8 cellular contexts compared by ENCODE assay signal in the genomic region with DNA sequence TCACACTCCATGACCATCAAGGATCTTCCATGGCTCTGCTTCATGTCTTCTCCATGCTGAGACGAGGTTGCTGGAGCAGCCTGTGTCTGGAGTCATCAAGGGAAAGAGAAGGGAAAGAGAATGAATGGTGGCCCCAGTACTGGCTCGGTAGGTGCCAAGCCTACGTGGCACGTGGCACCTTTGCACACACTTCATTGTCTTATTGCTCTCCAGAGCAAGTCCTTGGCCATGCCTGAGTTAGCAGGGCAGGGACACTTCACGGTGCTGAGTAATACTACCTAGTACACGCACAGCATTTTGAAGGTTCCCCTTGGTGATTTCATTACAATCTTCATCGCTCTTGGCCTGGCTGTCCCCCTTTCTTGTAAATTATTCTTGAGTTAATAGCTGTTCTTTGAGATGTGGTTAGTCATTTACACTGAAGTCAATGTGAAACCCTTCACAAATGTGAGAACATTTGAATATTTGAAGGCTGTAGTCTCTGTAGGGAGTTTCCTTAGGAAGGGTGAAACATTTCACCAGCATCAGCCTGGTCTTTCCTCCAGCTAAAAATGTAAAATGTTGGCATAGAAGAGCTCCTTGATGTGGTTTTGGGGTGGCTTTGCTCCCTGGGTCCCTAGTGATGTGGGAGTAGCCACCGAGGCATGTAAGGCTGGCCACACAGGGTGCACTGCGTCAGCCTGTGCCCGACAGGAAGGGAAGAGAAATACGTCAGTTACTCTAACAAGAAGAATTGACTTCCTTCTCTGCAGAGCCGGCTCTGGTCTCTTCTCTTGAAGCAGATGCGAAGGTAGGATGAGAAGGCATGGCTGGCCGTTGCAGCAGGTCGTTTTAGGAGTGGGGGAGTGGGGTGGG. TPM values are rescaled to one million over a fixed set of nuclear protein-coding genes. Genes with fewer than 3 reads are reported as not detected.
DNase-seq lines count a peak whose midpoint lies in the region; ATAC-seq and TF ChIP-seq lines count a peak whose summit lies in the region.

A gene with protein sequence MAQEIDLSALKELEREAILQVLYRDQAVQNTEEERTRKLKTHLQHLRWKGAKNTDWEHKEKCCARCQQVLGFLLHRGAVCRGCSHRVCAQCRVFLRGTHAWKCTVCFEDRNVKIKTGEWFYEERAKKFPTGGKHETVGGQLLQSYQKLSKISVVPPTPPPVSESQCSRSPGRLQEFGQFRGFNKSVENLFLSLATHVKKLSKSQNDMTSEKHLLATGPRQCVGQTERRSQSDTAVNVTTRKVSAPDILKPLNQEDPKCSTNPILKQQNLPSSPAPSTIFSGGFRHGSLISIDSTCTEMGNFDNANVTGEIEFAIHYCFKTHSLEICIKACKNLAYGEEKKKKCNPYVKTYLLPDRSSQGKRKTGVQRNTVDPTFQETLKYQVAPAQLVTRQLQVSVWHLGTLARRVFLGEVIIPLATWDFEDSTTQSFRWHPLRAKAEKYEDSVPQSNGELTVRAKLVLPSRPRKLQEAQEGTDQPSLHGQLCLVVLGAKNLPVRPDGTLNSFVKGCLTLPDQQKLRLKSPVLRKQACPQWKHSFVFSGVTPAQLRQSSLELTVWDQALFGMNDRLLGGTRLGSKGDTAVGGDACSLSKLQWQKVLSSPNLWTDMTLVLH (plus strand): TSS at position 766 of the 855 bp plus-strand sequence. CDS start 13,215 bp downstream, outside the sequence.

- 67 to 73% methylated on average over 15 of the region's 15 CpGs for WGBS in testis, 2 donors

- no peaks in the 10 kb centered on the region for H3K4me1 ChIP-seq in testis

- no peaks in the 10 kb centered on the region for H3K36me3 ChIP-seq in testis (ENCODE audit: low read depth, missing control alignments)

- H3K4me1 Mint-ChIP-seq in Calu3 (ENCODE audit: low read depth, unreplicated experiment) (peaks cover 47% of the 10 kb centered on the region), IgD-negative memory B cell (peaks cover 12 to 41% (median 38%) of the 10 kb centered on the region in 3 donors)
- H3K4me1 Mint-ChIP-seq in naive thymus-derived CD8-positive, alpha-beta T cell: peaks cover 22 to 68% (median 61%) of the 10 kb centered on the region in 4 donors

- intact Hi-C loops in Calu3 (cut with micrococcal nuclease; ENCODE audit: unreplicated experiment) (loop anchor here (5.0 kb wide), 2 partner anchors 43 to 353 kb away; a partner anchor contains a TSS), testis (cut with DNase I; ENCODE audit: low total_unique reads) (no loop called here)

- DNase-seq in Calu3: peak; percentile 56
- DNase-seq in choroid plexus epithelial cell (ENCODE audit: low read depth): peak; percentile 72
- peak; percentile 47 to 96 (median 92) for DNase-seq in naive thymus-derived CD8-positive, alpha-beta T cell
- peak; percentile 54 for DNase-seq in testis
- no peak for DNase-seq in NCI-H2196 (lab: John Stamatoyannopoulos, UW; ENCODE audit: unreplicated experiment)

- H3K4me3 ChIP-seq in choroid plexus epithelial cell (ENCODE audit: low read depth, low read length) (no peak within 1 kb of the TSS), testis (no peak within 1 kb of the TSS)

- H3K27ac ChIP-seq in testis: no peak within 1 kb of the TSS

- peak within 1 kb of the TSS; percentile 76 for H3K27ac Mint-ChIP-seq in Calu3 (ENCODE audit: unreplicated experiment)
- peak within 1 kb of the TSS; percentile 84 to 98 (median 92) for H3K27ac Mint-ChIP-seq in IgD-negative memory B cell
- peak within 1 kb of the TSS; percentile 87 to 98 (median 94) for H3K27ac Mint-ChIP-seq in naive thymus-derived CD8-positive, alpha-beta T cell

- H3K36me3 Mint-ChIP-seq in Calu3 (ENCODE audit: insufficient read depth, unreplicated experiment) (peaks cover 20% of the 10 kb centered on the region), IgD-negative memory B cell (peaks cover 1% of the 10 kb centered on the region)
- H3K36me3 Mint-ChIP-seq in naive thymus-derived CD8-positive, alpha-beta T cell: peaks cover 0 to 6% (median 0%) of the 10 kb centered on the region in 3 donors

- H3K27me3 Mint-ChIP-seq in Calu3 (ENCODE audit: unreplicated experiment) (no peaks in the 10 kb centered on the region), IgD-negative memory B cell (no peaks in the 10 kb centered on the region)
- peaks cover 0 to 2% (median 0%) of the 10 kb centered on the region in 5 donors for H3K27me3 Mint-ChIP-seq in naive thymus-derived CD8-positive, alpha-beta T cell

- CTCF ChIA-PET in Calu3 (lab: Charles Lee): interaction anchor here (0.9 to 2.7 kb wide), 2 partner anchors 10 to 485 kb away, joined by 3 to 9 read pairs; no protein-coding TSS in a partner anchor

- no peaks in the 10 kb centered on the region for H3K9me3 Mint-ChIP-seq in Calu3 (ENCODE audit: low read depth, unreplicated experiment)
- no peaks in the 10 kb centered on the region for H3K9me3 Mint-ChIP-seq in IgD-negative memory B cell
- H3K9me3 Mint-ChIP-seq in naive thymus-derived CD8-positive, alpha-beta T cell: no peaks in the 10 kb centered on the region

- no peak within 1 kb of the TSS for H3K4me3 Mint-ChIP-seq in Calu3 (ENCODE audit: low read depth, unreplicated experiment)
- peak within 1 kb of the TSS; percentile 67 to 93 (median 82) for H3K4me3 Mint-ChIP-seq in IgD-negative memory B cell
- peak within 1 kb of the TSS; percentile 48 to 86 (median 82) for H3K4me3 Mint-ChIP-seq in naive thymus-derived CD8-positive, alpha-beta T cell

- ATAC-seq in GM21423 (IDR thresholded peaks at IDR 0.05; ENCODE audit: unreplicated experiment): peak; percentile 39
- peak; percentile 64 to 71 for ATAC-seq in activated CD4-positive, CD25-positive, alpha-beta regulatory T cell treated with anti-CD3 and anti-CD28 coated beads, Interleukin-2, amount 50 U/mL, for 24 hours
- ATAC-seq in naive thymus-derived CD8-positive, alpha-beta T cell: peak; percentile 61 to 69

- POLR2A ChIA-PET in naive thymus-derived CD8-positive, alpha-beta T cell (lab: Charles Lee): interaction anchor here (1.0 to 1.7 kb wide), 7 partner anchors 9 to 350 kb away, joined by 3 to 6 read pairs (median 4); a partner anchor contains a TSS

- no TSS peak for BruUV-seq in Calu3 (replicated peaks; lab: Mats Ljungman, UMichigan)

- no peaks in the 10 kb centered on the region for H3K27me3 ChIP-seq in testis

- TF ChIP-seq POLR2A in testis (IDR thresholded peaks at IDR 0.05): no peak

- no peaks in the 10 kb centered on the region for H3K9me3 ChIP-seq in testis

- no peak for TF ChIP-seq CTCF in Calu3 (IDR thresholded peaks at IDR 0.05; ENCODE audit: unreplicated experiment)
- no peak for TF ChIP-seq CTCF in choroid plexus epithelial cell (conservative IDR thresholded peaks at IDR 0.05; ENCODE audit: low read depth, low read length)
- no peak for TF ChIP-seq CTCF in testis (IDR thresholded peaks at IDR 0.05)

RNA-seq across cellular contexts. Expression of the gene that starts here (rescaled TPM):
- total RNA-seq in Calu3 (2022): 14.2 and 15.0 TPM in 2 replicates
- 1.8 TPM for polyA plus RNA-seq in IgD-negative memory B cell
- total RNA-seq in naive thymus-derived CD8-positive, alpha-beta T cell: 10 to 100 TPM; 11.1 to 13.6 TPM
- 10 to 100 TPM; 15.7 to 16.1 (median 15.8) TPM for polyA plus RNA-seq in naive thymus-derived CD8-positive, alpha-beta T cell
- total RNA-seq in testis: 10 to 100 TPM; 10.2 to 11.0 TPM
- polyA plus RNA-seq in testis (ENCODE audit: insufficient read depth, low read depth, low replicate concordance): 7.0 TPM
